Comparison of ENCODE assay signal across 1 cellular context in the genomic region with DNA sequence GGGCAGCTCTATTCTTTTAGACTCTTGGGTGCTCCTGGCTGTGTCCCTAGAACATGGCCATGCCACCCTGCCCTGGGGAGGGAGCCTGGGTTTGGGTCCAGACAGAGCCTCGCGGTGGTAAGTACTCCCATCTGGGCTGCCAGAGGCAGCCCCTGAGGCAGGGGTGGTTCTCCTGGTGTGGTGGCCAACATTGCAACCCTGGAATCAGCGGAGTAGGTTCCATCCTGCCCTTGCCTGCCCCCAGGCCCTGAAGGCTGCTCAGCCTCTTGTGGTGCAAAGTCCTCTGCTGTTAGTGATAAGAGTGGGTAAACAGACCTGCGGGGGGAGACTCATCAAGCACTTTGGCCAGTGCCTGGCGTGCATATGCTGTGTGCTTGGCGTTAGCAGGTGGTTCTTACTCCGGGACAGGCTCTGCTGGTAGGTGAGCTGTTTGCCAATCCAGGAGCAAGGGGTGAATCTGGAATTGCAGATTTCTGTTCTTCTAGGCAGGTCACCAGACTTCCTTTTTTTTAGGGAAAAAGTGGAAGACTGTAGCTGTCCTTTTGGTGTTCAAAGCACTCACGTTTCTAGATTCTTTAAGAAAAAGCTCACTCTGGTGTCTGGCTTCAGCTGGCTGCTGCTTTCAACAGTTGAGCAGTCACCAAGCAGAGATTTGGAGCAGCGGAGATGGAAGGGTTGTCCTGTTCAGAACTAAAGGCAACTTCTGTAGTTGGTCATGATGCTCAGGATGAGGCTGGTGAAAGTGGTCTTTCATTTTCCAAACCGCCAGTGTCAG.
TF ChIP-seq lines count a peak whose summit lies in the region.

No MANE protein-coding gene starts in this region.

TF ChIP-seq in HepG2, 621 proteins besides CTCF, POLR2A, EP300 and RAD21 (continued from another document and continues in another):
- TF ChIP-seq, protein P1, sequence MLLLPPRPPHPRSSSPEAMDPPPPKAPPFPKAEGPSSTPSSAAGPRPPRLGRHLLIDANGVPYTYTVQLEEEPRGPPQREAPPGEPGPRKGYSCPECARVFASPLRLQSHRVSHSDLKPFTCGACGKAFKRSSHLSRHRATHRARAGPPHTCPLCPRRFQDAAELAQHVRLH (CRISPR knock-in tag; IDR thresholded peaks at IDR 0.05; ENCODE audit: borderline replicate concordance, low read depth), result peak; percentile 90; the same call in 1 of the 2 replicates
- TF ChIP-seq NFIC (IDR thresholded peaks at IDR 0.05; ENCODE audit: low read length), result no peak
- TF ChIP-seq AGO2 (optimal IDR thresholded peaks at IDR 0.05; ENCODE audit: low read depth, low read length), result no peak
- TF ChIP-seq ARNT (IDR thresholded peaks at IDR 0.05), result no peak
- TF ChIP-seq, protein P2, sequence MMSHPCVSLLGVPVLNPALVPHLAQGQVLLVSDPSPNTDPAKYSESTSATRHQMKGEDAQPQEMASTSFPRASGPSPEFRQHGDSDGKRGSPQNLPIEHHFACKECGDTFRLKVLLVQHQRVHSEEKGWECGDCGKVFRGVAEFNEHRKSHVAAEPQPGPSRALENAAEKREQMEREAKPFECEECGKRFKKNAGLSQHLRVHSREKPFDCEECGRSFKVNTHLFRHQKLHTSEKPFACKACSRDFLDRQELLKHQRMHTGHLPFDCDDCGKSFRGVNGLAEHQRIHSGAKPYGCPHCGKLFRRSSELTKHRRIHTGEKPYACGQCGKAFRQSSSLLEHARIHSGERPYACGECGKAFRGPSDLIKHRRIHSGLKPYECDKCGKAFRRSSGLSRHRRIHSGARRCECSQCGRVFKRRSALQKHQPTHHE (CRISPR knock-in tag; IDR thresholded peaks at IDR 0.05; ENCODE audit: borderline replicate concordance), result no peak
- TF ChIP-seq, protein P3, sequence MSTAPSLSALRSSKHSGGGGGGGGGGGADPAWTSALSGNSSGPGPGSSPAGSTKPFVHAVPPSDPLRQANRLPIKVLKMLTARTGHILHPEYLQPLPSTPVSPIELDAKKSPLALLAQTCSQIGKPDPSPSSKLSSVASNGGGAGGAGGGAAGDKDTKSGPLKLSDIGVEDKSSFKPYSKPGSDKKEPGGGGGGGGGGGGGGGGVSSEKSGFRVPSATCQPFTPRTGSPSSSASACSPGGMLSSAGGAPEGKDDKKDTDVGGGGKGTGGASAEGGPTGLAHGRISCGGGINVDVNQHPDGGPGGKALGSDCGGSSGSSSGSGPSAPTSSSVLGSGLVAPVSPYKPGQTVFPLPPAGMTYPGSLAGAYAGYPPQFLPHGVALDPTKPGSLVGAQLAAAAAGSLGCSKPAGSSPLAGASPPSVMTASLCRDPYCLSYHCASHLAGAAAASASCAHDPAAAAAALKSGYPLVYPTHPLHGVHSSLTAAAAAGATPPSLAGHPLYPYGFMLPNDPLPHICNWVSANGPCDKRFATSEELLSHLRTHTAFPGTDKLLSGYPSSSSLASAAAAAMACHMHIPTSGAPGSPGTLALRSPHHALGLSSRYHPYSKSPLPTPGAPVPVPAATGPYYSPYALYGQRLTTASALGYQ (CRISPR knock-in tag; IDR thresholded peaks at IDR 0.05), result peak; percentile 96
- no peak for TF ChIP-seq ZNF678 (CRISPR knock-in tag; IDR thresholded peaks at IDR 0.05)
- peak; percentile 88; the same call in 1 of the 2 replicates for TF ChIP-seq MED13 (CRISPR knock-in tag; IDR thresholded peaks at IDR 0.05)
- peak; percentile 70; the same call in 1 of the 2 replicates for TF ChIP-seq ZNF263 (CRISPR knock-in tag; IDR thresholded peaks at IDR 0.05)
- TF ChIP-seq, protein P4, sequence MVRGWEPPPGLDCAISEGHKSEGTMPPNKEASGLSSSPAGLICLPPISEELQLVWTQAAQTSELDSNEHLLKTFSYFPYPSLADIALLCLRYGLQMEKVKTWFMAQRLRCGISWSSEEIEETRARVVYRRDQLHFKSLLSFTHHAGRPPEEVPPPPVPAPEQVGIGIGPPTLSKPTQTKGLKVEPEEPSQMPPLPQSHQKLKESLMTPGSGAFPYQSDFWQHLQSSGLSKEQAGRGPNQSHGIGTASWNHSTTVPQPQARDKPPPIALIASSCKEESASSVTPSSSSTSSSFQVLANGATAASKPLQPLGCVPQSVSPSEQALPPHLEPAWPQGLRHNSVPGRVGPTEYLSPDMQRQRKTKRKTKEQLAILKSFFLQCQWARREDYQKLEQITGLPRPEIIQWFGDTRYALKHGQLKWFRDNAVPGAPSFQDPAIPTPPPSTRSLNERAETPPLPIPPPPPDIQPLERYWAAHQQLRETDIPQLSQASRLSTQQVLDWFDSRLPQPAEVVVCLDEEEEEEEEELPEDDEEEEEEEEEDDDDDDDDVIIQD (CRISPR knock-in tag; IDR thresholded peaks at IDR 0.05; ENCODE audit: low read depth), result peak; percentile 89
- TF ChIP-seq ZSCAN20 (CRISPR knock-in tag; IDR thresholded peaks at IDR 0.05; ENCODE audit: borderline replicate concordance), result peak; percentile 28; the same call in 1 of the 2 replicates
- 0 out of 2 replicates have a peak, but pooled peaks have one; percentile 2 for TF ChIP-seq WIZ (CRISPR knock-in tag; IDR thresholded peaks at IDR 0.05)
- TF ChIP-seq GABPA (IDR thresholded peaks at IDR 0.05; ENCODE audit: low read depth, low read length), result no peak
- peak; percentile 49; the same call in 1 of the 2 replicates for TF ChIP-seq GABPA (CRISPR knock-in tag; IDR thresholded peaks at IDR 0.05; ENCODE audit: low read depth)
- TF ChIP-seq, protein P5, sequence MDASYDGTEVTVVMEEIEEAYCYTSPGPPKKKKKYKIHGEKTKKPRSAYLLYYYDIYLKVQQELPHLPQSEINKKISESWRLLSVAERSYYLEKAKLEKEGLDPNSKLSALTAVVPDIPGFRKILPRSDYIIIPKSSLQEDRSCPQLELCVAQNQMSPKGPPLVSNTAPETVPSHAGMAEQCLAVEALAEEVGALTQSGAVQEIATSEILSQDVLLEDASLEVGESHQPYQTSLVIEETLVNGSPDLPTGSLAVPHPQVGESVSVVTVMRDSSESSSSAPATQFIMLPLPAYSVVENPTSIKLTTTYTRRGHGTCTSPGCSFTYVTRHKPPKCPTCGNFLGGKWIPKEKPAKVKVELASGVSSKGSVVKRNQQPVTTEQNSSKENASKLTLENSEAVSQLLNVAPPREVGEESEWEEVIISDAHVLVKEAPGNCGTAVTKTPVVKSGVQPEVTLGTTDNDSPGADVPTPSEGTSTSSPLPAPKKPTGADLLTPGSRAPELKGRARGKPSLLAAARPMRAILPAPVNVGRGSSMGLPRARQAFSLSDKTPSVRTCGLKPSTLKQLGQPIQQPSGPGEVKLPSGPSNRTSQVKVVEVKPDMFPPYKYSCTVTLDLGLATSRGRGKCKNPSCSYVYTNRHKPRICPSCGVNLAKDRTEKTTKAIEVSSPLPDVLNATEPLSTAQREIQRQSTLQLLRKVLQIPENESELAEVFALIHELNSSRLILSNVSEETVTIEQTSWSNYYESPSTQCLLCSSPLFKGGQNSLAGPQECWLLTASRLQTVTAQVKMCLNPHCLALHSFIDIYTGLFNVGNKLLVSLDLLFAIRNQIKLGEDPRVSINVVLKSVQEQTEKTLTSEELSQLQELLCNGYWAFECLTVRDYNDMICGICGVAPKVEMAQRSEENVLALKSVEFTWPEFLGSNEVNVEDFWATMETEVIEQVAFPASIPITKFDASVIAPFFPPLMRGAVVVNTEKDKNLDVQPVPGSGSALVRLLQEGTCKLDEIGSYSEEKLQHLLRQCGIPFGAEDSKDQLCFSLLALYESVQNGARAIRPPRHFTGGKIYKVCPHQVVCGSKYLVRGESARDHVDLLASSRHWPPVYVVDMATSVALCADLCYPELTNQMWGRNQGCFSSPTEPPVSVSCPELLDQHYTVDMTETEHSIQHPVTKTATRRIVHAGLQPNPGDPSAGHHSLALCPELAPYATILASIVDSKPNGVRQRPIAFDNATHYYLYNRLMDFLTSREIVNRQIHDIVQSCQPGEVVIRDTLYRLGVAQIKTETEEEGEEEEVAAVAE (CRISPR knock-in tag; IDR thresholded peaks at IDR 0.05; ENCODE audit: borderline replicate concordance), result peak; percentile 79; the same call in 1 of the 2 replicates
- TF ChIP-seq ZBTB21 (CRISPR knock-in tag; IDR thresholded peaks at IDR 0.05), result no peak
- no peak for TF ChIP-seq CBX2 (IDR thresholded peaks at IDR 0.05; ENCODE audit: low read depth, low read length)
- TF ChIP-seq CBX2 (CRISPR knock-in tag; IDR thresholded peaks at IDR 0.05; ENCODE audit: low read depth), result 0 out of 2 replicates have a peak, but pooled peaks have one; percentile 66
- no peak; the same call in 1 of the 2 replicates for TF ChIP-seq ZNF234 (CRISPR knock-in tag; conservative IDR thresholded peaks at IDR 0.05)
- TF ChIP-seq, protein P6, sequence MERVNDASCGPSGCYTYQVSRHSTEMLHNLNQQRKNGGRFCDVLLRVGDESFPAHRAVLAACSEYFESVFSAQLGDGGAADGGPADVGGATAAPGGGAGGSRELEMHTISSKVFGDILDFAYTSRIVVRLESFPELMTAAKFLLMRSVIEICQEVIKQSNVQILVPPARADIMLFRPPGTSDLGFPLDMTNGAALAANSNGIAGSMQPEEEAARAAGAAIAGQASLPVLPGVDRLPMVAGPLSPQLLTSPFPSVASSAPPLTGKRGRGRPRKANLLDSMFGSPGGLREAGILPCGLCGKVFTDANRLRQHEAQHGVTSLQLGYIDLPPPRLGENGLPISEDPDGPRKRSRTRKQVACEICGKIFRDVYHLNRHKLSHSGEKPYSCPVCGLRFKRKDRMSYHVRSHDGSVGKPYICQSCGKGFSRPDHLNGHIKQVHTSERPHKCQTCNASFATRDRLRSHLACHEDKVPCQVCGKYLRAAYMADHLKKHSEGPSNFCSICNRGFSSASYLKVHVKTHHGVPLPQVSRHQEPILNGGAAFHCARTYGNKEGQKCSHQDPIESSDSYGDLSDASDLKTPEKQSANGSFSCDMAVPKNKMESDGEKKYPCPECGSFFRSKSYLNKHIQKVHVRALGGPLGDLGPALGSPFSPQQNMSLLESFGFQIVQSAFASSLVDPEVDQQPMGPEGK (CRISPR knock-in tag; IDR thresholded peaks at IDR 0.05), result peak; percentile 99
- TF ChIP-seq, protein P7, sequence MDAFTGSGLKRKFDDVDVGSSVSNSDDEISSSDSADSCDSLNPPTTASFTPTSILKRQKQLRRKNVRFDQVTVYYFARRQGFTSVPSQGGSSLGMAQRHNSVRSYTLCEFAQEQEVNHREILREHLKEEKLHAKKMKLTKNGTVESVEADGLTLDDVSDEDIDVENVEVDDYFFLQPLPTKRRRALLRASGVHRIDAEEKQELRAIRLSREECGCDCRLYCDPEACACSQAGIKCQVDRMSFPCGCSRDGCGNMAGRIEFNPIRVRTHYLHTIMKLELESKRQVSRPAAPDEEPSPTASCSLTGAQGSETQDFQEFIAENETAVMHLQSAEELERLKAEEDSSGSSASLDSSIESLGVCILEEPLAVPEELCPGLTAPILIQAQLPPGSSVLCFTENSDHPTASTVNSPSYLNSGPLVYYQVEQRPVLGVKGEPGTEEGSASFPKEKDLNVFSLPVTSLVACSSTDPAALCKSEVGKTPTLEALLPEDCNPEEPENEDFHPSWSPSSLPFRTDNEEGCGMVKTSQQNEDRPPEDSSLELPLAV (CRISPR knock-in tag; conservative IDR thresholded peaks at IDR 0.05; ENCODE audit: low read depth), result no peak
- peak; percentile 95 for TF ChIP-seq ZMAT3 (CRISPR knock-in tag; conservative IDR thresholded peaks at IDR 0.05)
- TF ChIP-seq, protein P8, sequence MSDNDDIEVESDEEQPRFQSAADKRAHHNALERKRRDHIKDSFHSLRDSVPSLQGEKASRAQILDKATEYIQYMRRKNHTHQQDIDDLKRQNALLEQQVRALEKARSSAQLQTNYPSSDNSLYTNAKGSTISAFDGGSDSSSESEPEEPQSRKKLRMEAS (IDR thresholded peaks at IDR 0.05), result peak; percentile 96
- TF ChIP-seq ZBTB38 (CRISPR knock-in tag; IDR thresholded peaks at IDR 0.05), result peak; percentile 83
- TF ChIP-seq CHD4 (IDR thresholded peaks at IDR 0.05; ENCODE audit: borderline replicate concordance, low read length), result 0 out of 2 replicates have a peak, but pooled peaks have one; percentile 38
- TF ChIP-seq HNF4A (CRISPR knock-in tag; IDR thresholded peaks at IDR 0.05), result peak; percentile 100
- TF ChIP-seq POLR2G (IDR thresholded peaks at IDR 0.05; ENCODE audit: low read depth, low read length), result peak; percentile 58; the same call in 1 of the 2 replicates
- no peak for TF ChIP-seq NONO (IDR thresholded peaks at IDR 0.05)
- peak; percentile 94 for TF ChIP-seq NONO (CRISPR knock-in tag; conservative IDR thresholded peaks at IDR 0.05)
- TF ChIP-seq, protein P9, sequence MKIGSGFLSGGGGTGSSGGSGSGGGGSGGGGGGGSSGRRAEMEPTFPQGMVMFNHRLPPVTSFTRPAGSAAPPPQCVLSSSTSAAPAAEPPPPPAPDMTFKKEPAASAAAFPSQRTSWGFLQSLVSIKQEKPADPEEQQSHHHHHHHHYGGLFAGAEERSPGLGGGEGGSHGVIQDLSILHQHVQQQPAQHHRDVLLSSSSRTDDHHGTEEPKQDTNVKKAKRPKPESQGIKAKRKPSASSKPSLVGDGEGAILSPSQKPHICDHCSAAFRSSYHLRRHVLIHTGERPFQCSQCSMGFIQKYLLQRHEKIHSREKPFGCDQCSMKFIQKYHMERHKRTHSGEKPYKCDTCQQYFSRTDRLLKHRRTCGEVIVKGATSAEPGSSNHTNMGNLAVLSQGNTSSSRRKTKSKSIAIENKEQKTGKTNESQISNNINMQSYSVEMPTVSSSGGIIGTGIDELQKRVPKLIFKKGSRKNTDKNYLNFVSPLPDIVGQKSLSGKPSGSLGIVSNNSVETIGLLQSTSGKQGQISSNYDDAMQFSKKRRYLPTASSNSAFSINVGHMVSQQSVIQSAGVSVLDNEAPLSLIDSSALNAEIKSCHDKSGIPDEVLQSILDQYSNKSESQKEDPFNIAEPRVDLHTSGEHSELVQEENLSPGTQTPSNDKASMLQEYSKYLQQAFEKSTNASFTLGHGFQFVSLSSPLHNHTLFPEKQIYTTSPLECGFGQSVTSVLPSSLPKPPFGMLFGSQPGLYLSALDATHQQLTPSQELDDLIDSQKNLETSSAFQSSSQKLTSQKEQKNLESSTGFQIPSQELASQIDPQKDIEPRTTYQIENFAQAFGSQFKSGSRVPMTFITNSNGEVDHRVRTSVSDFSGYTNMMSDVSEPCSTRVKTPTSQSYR (CRISPR knock-in tag; IDR thresholded peaks at IDR 0.05; ENCODE audit: borderline replicate concordance), result peak; percentile 83; the same call in 1 of the 2 replicates
- peak; percentile 93 for TF ChIP-seq PITX1 (CRISPR knock-in tag; IDR thresholded peaks at IDR 0.05)
- TF ChIP-seq ASH2L (IDR thresholded peaks at IDR 0.05; ENCODE audit: insufficient read length, low read depth, low read length), result peak; percentile 89
- TF ChIP-seq, protein P10, sequence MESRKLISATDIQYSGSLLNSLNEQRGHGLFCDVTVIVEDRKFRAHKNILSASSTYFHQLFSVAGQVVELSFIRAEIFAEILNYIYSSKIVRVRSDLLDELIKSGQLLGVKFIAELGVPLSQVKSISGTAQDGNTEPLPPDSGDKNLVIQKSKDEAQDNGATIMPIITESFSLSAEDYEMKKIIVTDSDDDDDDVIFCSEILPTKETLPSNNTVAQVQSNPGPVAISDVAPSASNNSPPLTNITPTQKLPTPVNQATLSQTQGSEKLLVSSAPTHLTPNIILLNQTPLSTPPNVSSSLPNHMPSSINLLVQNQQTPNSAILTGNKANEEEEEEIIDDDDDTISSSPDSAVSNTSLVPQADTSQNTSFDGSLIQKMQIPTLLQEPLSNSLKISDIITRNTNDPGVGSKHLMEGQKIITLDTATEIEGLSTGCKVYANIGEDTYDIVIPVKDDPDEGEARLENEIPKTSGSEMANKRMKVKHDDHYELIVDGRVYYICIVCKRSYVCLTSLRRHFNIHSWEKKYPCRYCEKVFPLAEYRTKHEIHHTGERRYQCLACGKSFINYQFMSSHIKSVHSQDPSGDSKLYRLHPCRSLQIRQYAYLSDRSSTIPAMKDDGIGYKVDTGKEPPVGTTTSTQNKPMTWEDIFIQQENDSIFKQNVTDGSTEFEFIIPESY (CRISPR knock-in tag; IDR thresholded peaks at IDR 0.05), result peak; percentile 85
- TF ChIP-seq DNMT1 (CRISPR knock-in tag; IDR thresholded peaks at IDR 0.05), result 0 out of 2 replicates have a peak, but pooled peaks have one; percentile 81
- peak; percentile 94; the same call in 2 of the 3 replicates for TF ChIP-seq MXI1 (IDR thresholded peaks at IDR 0.05; ENCODE audit: borderline replicate concordance, low read depth, low read length)
- TF ChIP-seq DR1 (CRISPR knock-in tag; IDR thresholded peaks at IDR 0.05), result peak; percentile 55; the same call in 1 of the 2 replicates
- TF ChIP-seq FOXK2 (IDR thresholded peaks at IDR 0.05), result peak; percentile 47; the same call in 1 of the 2 replicates
- no peak for TF ChIP-seq ZNF496 (CRISPR knock-in tag; IDR thresholded peaks at IDR 0.05; ENCODE audit: insufficient replicate concordance)
